ENCODE assay signal across 8 cellular contexts in the genomic region with DNA sequence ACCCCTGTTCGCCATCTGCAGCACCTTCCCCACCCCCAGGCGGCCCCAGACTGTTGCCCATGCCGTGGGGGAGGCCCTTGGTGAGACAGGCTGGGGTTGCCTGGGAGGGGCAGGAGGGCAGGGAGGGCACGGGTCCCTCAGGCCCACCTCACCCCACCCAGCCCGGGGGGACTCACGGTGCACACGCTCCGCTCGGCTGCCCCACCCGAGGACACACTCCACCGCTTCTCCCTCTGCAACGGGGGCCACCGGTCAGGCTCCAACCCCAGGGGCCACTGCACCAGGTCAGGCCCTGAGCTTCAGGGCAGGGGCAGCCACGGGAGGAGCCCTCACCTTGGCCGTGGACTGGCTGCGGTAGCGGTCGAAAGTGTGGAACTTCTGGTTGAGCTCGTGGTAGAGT.
"Had no signal": no experiment of that assay in that cellular context is flagged by ENCODE, and none has a peak within 500 bp of the region (broad histone marks: within the 10 kb centered on the region; RNA-seq: fewer than 3 reads in every experiment).

No MANE protein-coding gene starts in this region.

- H3K36me3 Mint-ChIP-seq: IgD-negative memory B cell had no signal

- H3K27me3 Mint-ChIP-seq: IgD-negative memory B cell had no signal

- H3K27ac Mint-ChIP-seq: H9, IgD-negative memory B cell had no signal

- H3K27ac ChIP-seq: GM23248, HL-60 had no signal

- DNase-seq: GM23248, GOT3, H9, HCEC 1CT, KBM-7 had no signal

- H3K4me3 Mint-ChIP-seq: H9, IgD-negative memory B cell had no signal

- ATAC-seq: HepG2 had no signal

- H3K9me3 Mint-ChIP-seq: H9, IgD-negative memory B cell had no signal

- H3K4me3 ChIP-seq: GM23248 had no signal
